Comparison of ENCODE assay signal across 2 cellular contexts in genomic region chr5:43152946-43153345, GRCh38.
TF ChIP-seq lines count a peak whose summit lies in the region.

No MANE protein-coding gene starts in this region.

TF ChIP-seq in HepG2, 621 proteins besides CTCF, POLR2A, EP300 and RAD21:
- TF ChIP-seq ATF7 (IDR thresholded peaks at IDR 0.05) (peak; percentile 54; the same call in 1 of the 2 replicates), ATF7 (CRISPR knock-in tag; IDR thresholded peaks at IDR 0.05) (no peak), ZNF75D (CRISPR knock-in tag; IDR thresholded peaks at IDR 0.05; ENCODE audit: borderline replicate concordance) (no peak), NPAS2 (CRISPR knock-in tag; IDR thresholded peaks at IDR 0.05; ENCODE audit: borderline replicate concordance) (no peak), TBX3 (IDR thresholded peaks at IDR 0.05; ENCODE audit: borderline replicate concordance) (no peak)
TF ChIP-seq in HepG2: peak in this region for 1.

TF ChIP-seq in SK-N-SH treated with all-trans-retinoic acid at 6 μM for 48 hours, 23 proteins besides CTCF, POLR2A, EP300 and RAD21:
- TF ChIP-seq CSDC2 (CRISPR knock-in tag; IDR thresholded peaks at IDR 0.05) (no peak), CSRNP3 (CRISPR knock-in tag; IDR thresholded peaks at IDR 0.05) (no peak), ZNF70 (CRISPR knock-in tag; IDR thresholded peaks at IDR 0.05) (no peak), ZFP3 (CRISPR knock-in tag; IDR thresholded peaks at IDR 0.05) (0 out of 2 replicates have a peak, but pooled peaks have one; percentile 53), GLIS3 (CRISPR knock-in tag; IDR thresholded peaks at IDR 0.05) (no peak), TCF4 (CRISPR knock-in tag; IDR thresholded peaks at IDR 0.05; ENCODE audit: borderline replicate concordance) (0 out of 2 replicates have a peak, but pooled peaks have one; percentile 11), ISL1 (CRISPR knock-in tag; IDR thresholded peaks at IDR 0.05) (peak; percentile 90), ESRRG (CRISPR knock-in tag; IDR thresholded peaks at IDR 0.05) (no peak), ZNF8 (CRISPR knock-in tag; IDR thresholded peaks at IDR 0.05) (no peak), RARB (CRISPR knock-in tag; IDR thresholded peaks at IDR 0.05) (no peak), ZC3H10 (CRISPR knock-in tag; IDR thresholded peaks at IDR 0.05) (no peak), ZNF565 (CRISPR knock-in tag; conservative IDR thresholded peaks at IDR 0.05; ENCODE audit: low read depth) (no peak), CREB5 (CRISPR knock-in tag; IDR thresholded peaks at IDR 0.05; ENCODE audit: low read depth) (peak; percentile 86), POU6F1 (CRISPR knock-in tag; IDR thresholded peaks at IDR 0.05; ENCODE audit: borderline replicate concordance, low read depth) (no peak), PPARA (CRISPR knock-in tag; IDR thresholded peaks at IDR 0.05; ENCODE audit: borderline replicate concordance) (no peak), BACH2 (CRISPR knock-in tag; IDR thresholded peaks at IDR 0.05; ENCODE audit: borderline replicate concordance) (no peak), PATZ1 (CRISPR knock-in tag; IDR thresholded peaks at IDR 0.05; ENCODE audit: borderline replicate concordance) (no peak)
